In the genomic region with DNA sequence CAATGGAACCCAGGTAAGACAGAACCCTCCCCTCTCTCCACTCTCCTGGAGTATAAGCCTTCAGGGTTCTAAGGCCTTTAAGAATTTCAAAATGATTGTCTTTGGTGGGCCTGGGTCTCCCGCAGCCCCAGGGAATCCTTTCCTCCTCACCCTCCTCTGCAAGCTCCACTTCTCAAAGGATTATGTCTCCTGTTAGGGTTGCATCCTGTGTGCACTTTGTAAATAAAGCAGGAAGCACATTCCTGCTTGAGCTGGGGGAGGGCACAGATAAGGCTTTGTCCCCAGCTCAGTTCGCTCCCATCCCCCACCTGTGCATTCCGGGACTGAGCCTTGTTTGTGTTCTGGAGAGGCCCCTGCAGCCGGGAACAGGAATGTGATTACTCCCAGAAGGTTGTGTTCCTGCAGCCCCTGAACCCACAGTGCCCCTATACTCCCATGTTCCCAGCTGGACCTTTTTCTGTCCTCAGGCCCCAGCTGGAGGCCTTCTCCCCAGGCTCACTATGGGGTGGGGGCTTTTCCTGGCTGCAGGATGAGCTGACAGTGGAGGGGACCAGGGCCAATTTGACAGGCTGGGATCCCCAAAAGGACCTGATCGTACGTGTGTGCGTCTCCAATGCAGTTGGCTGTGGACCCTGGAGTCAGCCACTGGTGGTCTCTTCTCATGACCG, we compare ENCODE assay signal across 13 cellular contexts. TPM values are rescaled to one million over a fixed set of nuclear protein-coding genes. Genes with fewer than 3 reads are reported as not detected.
A peak's percentile ranks its signal among the peaks of the same experiment; 100 is the strongest.
DNase-seq lines count a peak whose midpoint lies in the region; ATAC-seq and TF ChIP-seq lines count a peak whose summit lies in the region.
"Had no signal": no experiment of that assay in that cellular context is flagged by ENCODE, and none has a peak within 500 bp of the region (broad histone marks: within the 10 kb centered on the region; RNA-seq: fewer than 3 reads in every experiment).

No MANE protein-coding gene starts in this region.

- no peak overlapping the region for H3K27ac ChIP-seq in Panc1 (ENCODE audit: low read length)

- intact Hi-C loops in Panc1 (cut with micrococcal nuclease; ENCODE audit: unreplicated experiment) = no loop called here
- intact Hi-C loops in activated CD4-positive, alpha-beta T cell treated with anti-CD3 and anti-CD28 coated beads, Interleukin-2, amount 10 ng/mL, durations not matched to agents 24 days and 14 days (cut with micrococcal nuclease) = no loop called here

- peak; percentile 81 for DNase-seq in Ammon's horn (ENCODE audit: low spot score)
- no peak for DNase-seq in Panc1 (ENCODE audit: low read depth, low spot score)
- DNase-seq in foreskin melanocyte = peak; percentile 92
- DNase-seq in nephron progenitor cell = peak; percentile 73
- no peak for DNase-seq in activated CD4-positive, alpha-beta T cell treated with anti-CD3 and anti-CD28 coated beads, Interleukin-2, amount 10 ng/mL, durations not matched to agents 24 days and 14 days
- DNase-seq in GM13977 (ENCODE audit: low spot score) = no peak
- no peak for DNase-seq in natural killer cell treated with Interleukin-12 subunit alpha and Interleukin-12 subunit beta and Interleukin-15 and Interleukin-18, amount 100 ng/mL, for 72 hours (ENCODE audit: low spot score)
- DNase-seq: activated CD4-positive, CD25-positive, alpha-beta regulatory T cell; activated naive CD4-positive, alpha-beta T cell treated with Interleukin-2 at 50 U/mL for 16 hours; BE2C; naive B cell had no signal

- H3K4me1 Mint-ChIP-seq in nephron progenitor cell = peaks cover 62% of the 10 kb centered on the region
- no peaks in the 10 kb centered on the region for H3K4me1 Mint-ChIP-seq in activated CD4-positive, alpha-beta T cell treated with anti-CD3 and anti-CD28 coated beads, Interleukin-2, amount 10 ng/mL, durations not matched to agents 24 days and 14 days
- no peaks in the 10 kb centered on the region for H3K4me1 Mint-ChIP-seq in natural killer cell treated with Interleukin-12 subunit alpha and Interleukin-12 subunit beta and Interleukin-15 and Interleukin-18, amount 100 ng/mL, for 72 hours (ENCODE audit: low read depth in 2 of 2)

- no peak overlapping the region for H3K4me3 ChIP-seq in Panc1 (ENCODE audit: low read depth in 2 of 2, low read length in 2 of 2)

- ATAC-seq in Panc1 = 0 out of 2 replicates have a peak, but pooled peaks have one; percentile 37
- ATAC-seq in GM21786 (IDR thresholded peaks at IDR 0.05; ENCODE audit: unreplicated experiment) = no peak
- ATAC-seq in natural killer cell treated with Interleukin-12 subunit alpha and Interleukin-12 subunit beta and Interleukin-15 and Interleukin-18, amount 100 ng/mL, for 72 hours = no peak

- no peaks in the 10 kb centered on the region for H3K9me3 ChIP-seq in Panc1 (ENCODE audit: control insufficient read depth, insufficient read depth, low read depth, low read length)
- H3K9me3 ChIP-seq: BE2C had no signal

- no peaks in the 10 kb centered on the region for H3K9me3 Mint-ChIP-seq in nephron progenitor cell
- no peaks in the 10 kb centered on the region for H3K9me3 Mint-ChIP-seq in activated CD4-positive, alpha-beta T cell treated with anti-CD3 and anti-CD28 coated beads, Interleukin-2, amount 10 ng/mL, durations not matched to agents 24 days and 14 days
- H3K9me3 Mint-ChIP-seq in natural killer cell treated with Interleukin-12 subunit alpha and Interleukin-12 subunit beta and Interleukin-15 and Interleukin-18, amount 100 ng/mL, for 72 hours = no peaks in the 10 kb centered on the region
- H3K9me3 Mint-ChIP-seq: naive B cell had no signal

- peaks cover 13% of the 10 kb centered on the region for H3K4me1 ChIP-seq in Panc1 (ENCODE audit: control insufficient read depth, insufficient read depth, low read length)

- no peaks in the 10 kb centered on the region for H3K27me3 ChIP-seq in Panc1 (ENCODE audit: control insufficient read depth, insufficient read depth, low read length)
- H3K27me3 ChIP-seq: BE2C had no signal

- H3K36me3 ChIP-seq in Panc1 (ENCODE audit: control insufficient read depth, insufficient read depth, low read length) = no peaks in the 10 kb centered on the region

- TF ChIP-seq CTCF in Panc1 (IDR thresholded peaks at IDR 0.05) = no peak
- TF ChIP-seq CTCF in nephron progenitor cell (IDR thresholded peaks at IDR 0.05) = no peak
- no peak for TF ChIP-seq CTCF in GM13977 (IDR thresholded peaks at IDR 0.05; ENCODE audit: extremely low read depth, insufficient read depth, missing control alignments)

- peaks cover 7% of the 10 kb centered on the region for H3K27me3 Mint-ChIP-seq in nephron progenitor cell (ENCODE audit: low read depth, poor library complexity)
- peaks cover 13% of the 10 kb centered on the region for H3K27me3 Mint-ChIP-seq in activated CD4-positive, alpha-beta T cell treated with anti-CD3 and anti-CD28 coated beads, Interleukin-2, amount 10 ng/mL, durations not matched to agents 24 days and 14 days
- H3K27me3 Mint-ChIP-seq in natural killer cell treated with Interleukin-12 subunit alpha and Interleukin-12 subunit beta and Interleukin-15 and Interleukin-18, amount 100 ng/mL, for 72 hours = no peaks in the 10 kb centered on the region

- POLR2A ChIA-PET in Panc1 (lab: Charles Lee) = no interaction called here

- H3K36me3 Mint-ChIP-seq in nephron progenitor cell (ENCODE audit: low read depth) = peaks cover 21% of the 10 kb centered on the region
- no peaks in the 10 kb centered on the region for H3K36me3 Mint-ChIP-seq in activated CD4-positive, alpha-beta T cell treated with anti-CD3 and anti-CD28 coated beads, Interleukin-2, amount 10 ng/mL, durations not matched to agents 24 days and 14 days (ENCODE audit: low read depth)
- H3K36me3 Mint-ChIP-seq in natural killer cell treated with Interleukin-12 subunit alpha and Interleukin-12 subunit beta and Interleukin-15 and Interleukin-18, amount 100 ng/mL, for 72 hours = no peaks in the 10 kb centered on the region
- H3K36me3 Mint-ChIP-seq: naive B cell had no signal

- BruUV-seq in Panc1 (replicated peaks; lab: Mats Ljungman, UMichigan) = no TSS peak

- H3K27ac Mint-ChIP-seq in nephron progenitor cell = peak overlapping the region; percentile 97
- no peak overlapping the region for H3K27ac Mint-ChIP-seq in activated CD4-positive, alpha-beta T cell treated with anti-CD3 and anti-CD28 coated beads, Interleukin-2, amount 10 ng/mL, durations not matched to agents 24 days and 14 days
- no peak overlapping the region for H3K27ac Mint-ChIP-seq in natural killer cell treated with Interleukin-12 subunit alpha and Interleukin-12 subunit beta and Interleukin-15 and Interleukin-18, amount 100 ng/mL, for 72 hours

- CTCF ChIA-PET in Panc1 (lab: Charles Lee) = no interaction called here

- in situ Hi-C loops in Panc1 (cut with HindIII; ENCODE audit: low pct_unique_long_range_greater_than_20kb, low sequenced_read_pairs) (no loop called here), GM13977 (cut with MboI; ENCODE audit: low pct_unique_long_range_greater_than_20kb, low sequenced_read_pairs, unreplicated experiment) (no loop called here)

- peak overlapping the region; percentile 53 for H3K4me3 Mint-ChIP-seq in nephron progenitor cell
- no peak overlapping the region for H3K4me3 Mint-ChIP-seq in activated CD4-positive, alpha-beta T cell treated with anti-CD3 and anti-CD28 coated beads, Interleukin-2, amount 10 ng/mL, durations not matched to agents 24 days and 14 days
- no peak overlapping the region for H3K4me3 Mint-ChIP-seq in natural killer cell treated with Interleukin-12 subunit alpha and Interleukin-12 subunit beta and Interleukin-15 and Interleukin-18, amount 100 ng/mL, for 72 hours
- H3K4me3 Mint-ChIP-seq: naive B cell had no signal

RNA-seq across cellular contexts. Expression of gene TYRO3, which starts 9.5 kb away (rescaled TPM):
- 41.7 TPM for total RNA-seq in Panc1 (2021; ENCODE audit: unreplicated experiment)
- polyA plus RNA-seq in Panc1 (2012; ENCODE audit: insufficient read length) = 36.7 TPM
- total RNA-seq in activated CD4-positive, alpha-beta T cell treated with anti-CD3 and anti-CD28 coated beads, Interleukin-2, amount 10 ng/mL, durations not matched to agents 24 days and 14 days = 4.2 and 6.2 TPM in 2 replicates
- under 1 TPM; 0.36 to 0.86 TPM for total RNA-seq in natural killer cell treated with Interleukin-12 subunit alpha and Interleukin-12 subunit beta and Interleukin-15 and Interleukin-18, amount 100 ng/mL, for 72 hours

RNA-seq across cellular contexts. Expression of gene RPAP1, which starts 24.4 kb away (rescaled TPM):
- total RNA-seq in Panc1 (2021; ENCODE audit: unreplicated experiment) = 53.5 TPM
- 36.6 TPM for polyA plus RNA-seq in Panc1 (2012; ENCODE audit: insufficient read length)
- 56.5 and 61.3 TPM in 2 replicates for total RNA-seq in activated CD4-positive, alpha-beta T cell treated with anti-CD3 and anti-CD28 coated beads, Interleukin-2, amount 10 ng/mL, durations not matched to agents 24 days and 14 days
- total RNA-seq in natural killer cell treated with Interleukin-12 subunit alpha and Interleukin-12 subunit beta and Interleukin-15 and Interleukin-18, amount 100 ng/mL, for 72 hours = 10 to 100 TPM; 46.0 to 72.3 TPM

RNA-seq across cellular contexts. Expression of gene LTK, which starts 54.9 kb away (rescaled TPM):
- not detected for total RNA-seq in Panc1 (2021; ENCODE audit: unreplicated experiment)
- not detected for polyA plus RNA-seq in Panc1 (2012; ENCODE audit: insufficient read length)
- total RNA-seq in activated CD4-positive, alpha-beta T cell treated with anti-CD3 and anti-CD28 coated beads, Interleukin-2, amount 10 ng/mL, durations not matched to agents 24 days and 14 days = not detected in 2 replicates
- total RNA-seq in natural killer cell treated with Interleukin-12 subunit alpha and Interleukin-12 subunit beta and Interleukin-15 and Interleukin-18, amount 100 ng/mL, for 72 hours = under 1 TPM in 1 of 2 donors, not detected in 1; 0.47 TPM
- total RNA-seq: M059J had no signal

Comparison
In these comparisons a context has a peak if more than half of its experiments do, and no peak if none do; other contexts are left out.
1. DNase-seq: peak in Ammon's horn (single experiment), foreskin melanocyte (single experiment) and nephron progenitor cell (single experiment); none in Panc1 (single experiment), activated CD4-positive, alpha-beta T cell treated with anti-CD3 and anti-CD28 coated beads, Interleukin-2, amount 10 ng/mL, durations not matched to agents 24 days and 14 days (single experiment), GM13977 (single experiment) and natural killer cell treated with Interleukin-12 subunit alpha and Interleukin-12 subunit beta and Interleukin-15 and Interleukin-18, amount 100 ng/mL, for 72 hours (single experiment).